ENCODE assay signal across 8 cellular contexts in the genomic region with DNA sequence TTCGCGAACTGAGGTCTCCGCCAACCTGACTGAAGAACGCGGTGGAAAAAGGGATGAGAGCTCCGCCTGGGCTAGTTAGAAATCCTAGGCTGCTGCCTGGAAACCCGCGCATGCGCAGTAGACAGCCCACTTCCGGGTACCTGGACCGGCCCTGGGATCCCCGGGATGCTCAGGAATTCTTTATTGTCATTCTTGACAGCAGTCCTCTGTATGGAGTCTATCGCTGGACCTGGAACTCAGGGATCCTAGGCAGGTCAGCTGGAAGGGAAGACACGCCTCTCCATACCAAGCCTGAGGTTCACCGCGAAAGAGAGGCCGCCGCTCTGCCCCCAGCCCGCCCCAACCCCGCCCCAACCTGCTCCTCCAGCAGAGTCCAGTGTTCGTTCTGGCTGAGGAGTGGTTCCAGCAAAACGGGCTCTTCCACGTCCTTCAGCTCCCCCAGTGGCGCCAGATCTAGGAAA.
DNase-seq lines count a peak whose midpoint lies in the region; ATAC-seq and TF ChIP-seq lines count a peak whose summit lies in the region.

No MANE protein-coding gene starts in this region.

- peak; percentile 15 for DNase-seq in activated CD4-positive, alpha-beta T cell treated with anti-CD3 and anti-CD28 coated beads for 48 hours
- no peak for DNase-seq in activated CD4-positive, alpha-beta T cell treated with anti-CD3 and anti-CD28 coated beads, Interleukin-2, amount 50 U/mL, for 48 hours
- peak; percentile 12 for DNase-seq in NCI-H226
- DNase-seq in choroid plexus epithelial cell (ENCODE audit: low read depth): peak; percentile 5
- peak in 1 of 2 donors; percentile 53 for DNase-seq in stimulated activated effector memory CD8-positive, alpha-beta T cell treated with anti-CD3 and anti-CD28 coated beads, Interleukin-12 subunit alpha, Interleukin-12 subunit beta, amount 100 ng/mL, for 72 hours (ENCODE audit: low spot score in 2 of 2)
- DNase-seq in NCI-H446 treated with DMSO at 0.1 percent for 48 hours (lab: John Stamatoyannopoulos, UW): no peak
- no peak for DNase-seq in HT-29 (ENCODE audit: low spot score)

- no peaks in the 10 kb centered on the region for H3K36me3 Mint-ChIP-seq in stimulated activated effector memory CD8-positive, alpha-beta T cell treated with anti-CD3 and anti-CD28 coated beads, Interleukin-12 subunit alpha, Interleukin-12 subunit beta, amount 100 ng/mL, for 72 hours

- peaks cover 34% of the 10 kb centered on the region for H3K9me3 Mint-ChIP-seq in stimulated activated effector memory CD8-positive, alpha-beta T cell treated with anti-CD3 and anti-CD28 coated beads, Interleukin-12 subunit alpha, Interleukin-12 subunit beta, amount 100 ng/mL, for 72 hours

- H3K27ac Mint-ChIP-seq in stimulated activated effector memory CD8-positive, alpha-beta T cell treated with anti-CD3 and anti-CD28 coated beads, Interleukin-12 subunit alpha, Interleukin-12 subunit beta, amount 100 ng/mL, for 72 hours: no peak overlapping the region

- H3K4me1 Mint-ChIP-seq in stimulated activated effector memory CD8-positive, alpha-beta T cell treated with anti-CD3 and anti-CD28 coated beads, Interleukin-12 subunit alpha, Interleukin-12 subunit beta, amount 100 ng/mL, for 72 hours: peaks cover 6% of the 10 kb centered on the region

- no peak overlapping the region for H3K4me3 ChIP-seq in choroid plexus epithelial cell (ENCODE audit: low read depth, low read length)

- TF ChIP-seq CTCF in choroid plexus epithelial cell (conservative IDR thresholded peaks at IDR 0.05; ENCODE audit: low read depth, low read length): no peak

- peak; percentile 58 for ATAC-seq in stimulated activated effector memory CD8-positive, alpha-beta T cell treated with anti-CD3 and anti-CD28 coated beads, Interleukin-12 subunit alpha, Interleukin-12 subunit beta, amount 100 ng/mL, for 72 hours
- ATAC-seq in GM18858 (IDR thresholded peaks at IDR 0.05; ENCODE audit: unreplicated experiment): no peak

- H3K4me3 Mint-ChIP-seq in stimulated activated effector memory CD8-positive, alpha-beta T cell treated with anti-CD3 and anti-CD28 coated beads, Interleukin-12 subunit alpha, Interleukin-12 subunit beta, amount 100 ng/mL, for 72 hours: no peak overlapping the region

Comparison
In these comparisons a context has a peak if more than half of its experiments do, and no peak if none do; other contexts are left out.
1. DNase-seq: peak in activated CD4-positive, alpha-beta T cell treated with anti-CD3 and anti-CD28 coated beads for 48 hours (single experiment), NCI-H226 (single experiment) and choroid plexus epithelial cell (single experiment); none in activated CD4-positive, alpha-beta T cell treated with anti-CD3 and anti-CD28 coated beads, Interleukin-2, amount 50 U/mL, for 48 hours (0 of 2), NCI-H446 treated with DMSO at 0.1 percent for 48 hours (single experiment) and HT-29 (single experiment).